In the genomic region with DNA sequence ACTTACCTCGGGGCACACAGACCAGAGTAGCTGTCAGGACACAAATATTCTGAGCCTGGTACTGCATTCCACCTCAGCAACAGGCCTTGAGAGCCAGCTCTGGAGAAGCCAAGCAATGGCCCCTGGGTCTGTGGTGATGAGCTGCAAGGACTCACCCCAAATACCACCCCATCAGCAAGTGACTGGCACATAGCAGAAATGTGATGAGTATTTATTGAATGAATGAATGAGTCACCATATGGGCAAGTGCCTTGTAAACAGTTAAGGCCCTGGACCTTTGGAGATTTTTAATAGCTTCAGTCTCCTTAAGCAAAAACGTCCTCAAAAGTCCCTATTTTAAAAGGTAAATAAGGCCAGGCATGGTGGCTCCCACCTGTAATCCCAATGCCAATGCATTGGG, we compare ENCODE assay signal across 33 cellular contexts. TPM values are rescaled to one million over a fixed set of nuclear protein-coding genes. Genes with fewer than 3 reads are reported as not detected.
"Had no signal": no experiment of that assay in that cellular context is flagged by ENCODE, and none has a peak within 500 bp of the region (broad histone marks: within the 10 kb centered on the region; RNA-seq: fewer than 3 reads in every experiment).

No MANE protein-coding gene starts in this region.

- H3K79me2 ChIP-seq: hepatocyte had no signal

- H3K4me1 ChIP-seq: left ventricle myocardium inferior, right atrium auricular region, right lobe of liver, suprapubic skin, tibial artery, upper lobe of right lung had no signal

- H3K9me3 Mint-ChIP-seq: memory B cell; natural killer cell treated with Interleukin-12 subunit alpha and Interleukin-12 subunit beta and Interleukin-15 and Interleukin-18, amount 100 ng/mL, for 72 hours; stimulated activated naive CD8-positive, alpha-beta T cell treated with anti-CD3 and anti-CD28 coated beads, Interleukin-15, Interleukin-2, amounts not matched to agents 100 ng/mL and 50 ng/mL, for 24 hours had no signal

- H3K4me3 Mint-ChIP-seq: memory B cell; naive thymus-derived CD4-positive, alpha-beta T cell; natural killer cell treated with Interleukin-12 subunit alpha and Interleukin-12 subunit beta and Interleukin-15 and Interleukin-18, amount 100 ng/mL, for 72 hours; stimulated activated naive CD8-positive, alpha-beta T cell treated with anti-CD3 and anti-CD28 coated beads, Interleukin-15, Interleukin-2, amounts not matched to agents 100 ng/mL and 50 ng/mL, for 24 hours had no signal

- DNase-seq: islet precursor cell; left ventricle myocardium inferior; midbrain; mucosa of descending colon; naive thymus-derived CD4-positive, alpha-beta T cell; ovary; right lobe of liver; stimulated activated CD4-positive, alpha-beta T cell treated with anti-CD3 and anti-CD28 coated beads, Interleukin-2, amount 100 ng/mL, for 24 hours; stimulated activated CD4-positive, alpha-beta T cell treated with anti-CD3 and anti-CD28 coated beads, Interleukin-4, amount 100 ng/mL, for 1 hour; stimulated activated naive CD4-positive, alpha-beta T cell; tibial artery; trophoblast cell; upper lobe of right lung had no signal

- H3K27me3 ChIP-seq: ovary, right atrium auricular region, right lobe of liver had no signal

- H3K4me2 ChIP-seq: hepatocyte, smooth muscle cell had no signal

- H3K4me3 ChIP-seq: hepatocyte, left ventricle myocardium inferior, lung, mucosa of descending colon, ovary, right atrium auricular region, right lobe of liver, smooth muscle cell, suprapubic skin, thoracic aorta, tibial artery, upper lobe of right lung had no signal

- H2AFZ ChIP-seq: hepatocyte had no signal

- H3K36me3 Mint-ChIP-seq: memory B cell; naive thymus-derived CD4-positive, alpha-beta T cell; natural killer cell treated with Interleukin-12 subunit alpha and Interleukin-12 subunit beta and Interleukin-15 and Interleukin-18, amount 100 ng/mL, for 72 hours had no signal

- H3K27ac ChIP-seq: hepatocyte, left ventricle myocardium inferior, ovary, right atrium auricular region, right lobe of liver, suprapubic skin, thoracic aorta, tibial artery, upper lobe of right lung had no signal

- H3K27ac Mint-ChIP-seq: memory B cell; naive thymus-derived CD4-positive, alpha-beta T cell; natural killer cell treated with Interleukin-12 subunit alpha and Interleukin-12 subunit beta and Interleukin-15 and Interleukin-18, amount 100 ng/mL, for 72 hours; progenitor cell of endocrine pancreas; stimulated activated naive CD8-positive, alpha-beta T cell treated with anti-CD3 and anti-CD28 coated beads, Interleukin-15, Interleukin-2, amounts not matched to agents 100 ng/mL and 50 ng/mL, for 24 hours had no signal

- H3K9me3 ChIP-seq: left ventricle myocardium inferior, mucosa of descending colon, ovary, right atrium auricular region, right lobe of liver, suprapubic skin, thoracic aorta, tibial artery, upper lobe of right lung had no signal

- H3K36me3 ChIP-seq: left ventricle myocardium inferior, ovary, right atrium auricular region, right lobe of liver, suprapubic skin, thoracic aorta, tibial artery, upper lobe of right lung had no signal

- H3K4me1 Mint-ChIP-seq: memory B cell; naive thymus-derived CD4-positive, alpha-beta T cell had no signal

RNA-seq across cellular contexts. Expression of a gene that starts 18.2 kb away (rescaled TPM):
- total RNA-seq: hepatocyte; kidney epithelial cell; left ventricle myocardium inferior; lower leg skin; lung; mesenteric fat pad; mucosa of descending colon; myocyte; naive thymus-derived CD4-positive, alpha-beta T cell; natural killer cell treated with Interleukin-12 subunit alpha and Interleukin-12 subunit beta and Interleukin-15 and Interleukin-18, amount 100 ng/mL, for 72 hours; omental fat pad; ovary; progenitor cell of endocrine pancreas; pulmonary artery endothelial cell; renal cortical epithelial cell; right atrium auricular region; right lobe of liver; skeletal muscle tissue; smooth muscle cell; subcutaneous adipose tissue; suprapubic skin; thoracic aorta; upper lobe of right lung had no signal
- polyA plus RNA-seq: hepatocyte; lung; naive thymus-derived CD4-positive, alpha-beta T cell; neural cell; ovary; smooth muscle cell had no signal
